In genomic region chr17:67862614-67863217, GRCh38 we compare ENCODE assay signal across 12 cellular contexts.
DNase-seq lines count a peak whose midpoint lies in the region; ATAC-seq and TF ChIP-seq lines count a peak whose summit lies in the region.
"Had no signal": no experiment of that assay in that cellular context is flagged by ENCODE, and none has a peak within 500 bp of the region (broad histone marks: within the 10 kb centered on the region; RNA-seq: fewer than 3 reads in every experiment).

No MANE protein-coding gene starts in this region.

- H3K27ac ChIP-seq in C4-2B = no peak overlapping the region
- H3K27ac ChIP-seq: colonic mucosa, lower lobe of right lung, neutrophil had no signal

- H3K4me3 ChIP-seq in fibroblast of mammary gland (ENCODE audit: control insufficient read depth, low read depth, low read length) = no peak overlapping the region
- H3K4me3 ChIP-seq: colonic mucosa, lower lobe of right lung had no signal

- TF ChIP-seq CTCF in C4-2B (conservative IDR thresholded peaks at IDR 0.05) = peak; percentile 15
- TF ChIP-seq CTCF in fibroblast of mammary gland (conservative IDR thresholded peaks at IDR 0.05; ENCODE audit: control insufficient read depth, insufficient read depth, low read depth, low read length) = peak; percentile 16

- DNase-seq in EH (ENCODE audit: low read depth) (peak; percentile 13), RKO (ENCODE audit: low spot score) (peak; percentile 30), fibroblast of mammary gland (ENCODE audit: low read depth) (no peak), NCI-H1694 treated with DMSO at 0.1 percent for 48 hours (lab: John Stamatoyannopoulos, UW) (no peak), DMS79 (lab: John Stamatoyannopoulos, UW) (no peak)
- DNase-seq: Caco-2, colonic mucosa, lower lobe of right lung, NCI-H1436 treated with DMSO at 0.1 percent for 48 hours had no signal

- ATAC-seq in HG03457 (IDR thresholded peaks at IDR 0.05; ENCODE audit: unreplicated experiment) = no peak
- ATAC-seq: lower lobe of right lung had no signal

Comparison
In these comparisons a context has a peak if more than half of its experiments do, and no peak if none do; other contexts are left out.
1. DNase-seq: peak in EH (single experiment) and RKO (single experiment); none in fibroblast of mammary gland (single experiment), NCI-H1694 treated with DMSO at 0.1 percent for 48 hours (single experiment) and DMS79 (single experiment).